In genomic region chr6:136365781-136366354, GRCh38 we compare ENCODE assay signal across 8 cellular contexts.
DNase-seq lines count a peak whose midpoint lies in the region; ATAC-seq and TF ChIP-seq lines count a peak whose summit lies in the region.

No MANE protein-coding gene starts in this region.

- intact Hi-C loops in posterior vena cava (cut with DNase I): no loop called here
- intact Hi-C loops in A673 (cut with micrococcal nuclease; ENCODE audit: unreplicated experiment): no loop called here

- POLR2A ChIA-PET in A673 (lab: Charles Lee; ENCODE audit: low non-redundant PET): no interaction called here

- BruUV-seq in A673 (replicated peaks; lab: Mats Ljungman, UMichigan): no TSS peak

- H3K36me3 ChIP-seq in A673 (ENCODE audit: insufficient read depth, low read length, poor library complexity, severe bottlenecking): no peaks in the 10 kb centered on the region

- CTCF ChIA-PET in A673 (lab: Charles Lee): no interaction called here

- peak overlapping the region; percentile 87 for H3K27ac ChIP-seq in cingulate gyrus (ENCODE audit: low read depth, low read length)
- no peak overlapping the region for H3K27ac ChIP-seq in A673 (ENCODE audit: low read depth, low read length, poor library complexity, severe bottlenecking)

- no peaks in the 10 kb centered on the region for H3K9me3 ChIP-seq in A673 (ENCODE audit: low read depth, low read length, poor library complexity, severe bottlenecking)

- DNase-seq in G401 (ENCODE audit: low spot score) (peak; percentile 81), NOMO-1 (lab: John Stamatoyannopoulos, UW; ENCODE audit: unreplicated experiment in 2 of 2) (peak; percentile 85), posterior vena cava (ENCODE audit: low spot score) (peak; percentile 86), A673 (ENCODE audit: low spot score) (no peak), NCI-H524 (lab: John Stamatoyannopoulos, UW) (no peak)

- H3K4me3 ChIP-seq in A673 (ENCODE audit: low read depth, low read length, poor library complexity, severe bottlenecking): no peak overlapping the region

- no peaks in the 10 kb centered on the region for H3K4me1 ChIP-seq in A673 (ENCODE audit: insufficient read depth, low read length, poor library complexity, severe bottlenecking)

- ATAC-seq in GM19023 (IDR thresholded peaks at IDR 0.05; ENCODE audit: unreplicated experiment): no peak
- ATAC-seq in HG02852 (IDR thresholded peaks at IDR 0.05; ENCODE audit: unreplicated experiment): no peak

- H3K27me3 ChIP-seq in A673 (replicated peaks; ENCODE audit: insufficient read depth, low read depth, low read length, poor library complexity): peaks cover 5% of the 10 kb centered on the region

- in situ Hi-C loops in G401 (cut with HindIII; ENCODE audit: low sequenced_read_pairs): no loop called here

- no peak for TF ChIP-seq CTCF in A673 (conservative IDR thresholded peaks at IDR 0.05; ENCODE audit: low read depth, low read length)

Comparison
In these comparisons a context has a peak if more than half of its experiments do, and no peak if none do; other contexts are left out.
1. DNase-seq: peak in G401 (single experiment), NOMO-1 (2 of 2) and posterior vena cava (single experiment); none in A673 (single experiment) and NCI-H524 (0 of 2).